Comparison of ENCODE assay signal across 11 cellular contexts in the genomic region with DNA sequence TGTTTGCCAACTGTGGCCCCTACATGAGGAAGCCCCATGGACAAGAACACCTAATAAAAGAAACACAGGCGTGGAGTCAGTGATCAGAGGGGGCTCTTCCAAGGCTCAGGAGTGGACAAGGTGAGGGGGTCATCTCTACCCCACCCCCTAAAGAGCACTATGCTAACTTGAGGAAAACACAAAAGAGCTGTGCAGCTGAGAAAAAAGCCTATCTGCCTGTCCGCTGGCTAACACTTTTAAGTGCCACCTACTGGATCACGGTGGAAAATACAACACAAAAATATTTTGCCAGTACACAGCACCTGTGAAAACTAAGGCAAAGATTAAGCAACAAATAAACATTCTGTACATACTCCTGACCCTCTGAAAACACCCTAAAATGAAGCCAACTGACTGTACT. TPM values are rescaled to one million over a fixed set of nuclear protein-coding genes. Genes with fewer than 3 reads are reported as not detected.
DNase-seq lines count a peak whose midpoint lies in the region; ATAC-seq and TF ChIP-seq lines count a peak whose summit lies in the region.
"Had no signal": no experiment of that assay in that cellular context is flagged by ENCODE, and none has a peak within 500 bp of the region (broad histone marks: within the 10 kb centered on the region; RNA-seq: fewer than 3 reads in every experiment).

No MANE protein-coding gene starts in this region.

- H3K4me1 Mint-ChIP-seq in activated CD4-positive, alpha-beta T cell treated with anti-CD3 and anti-CD28 coated beads, Interleukin-2, amount 10 ng/mL, durations not matched to agents 24 days and 14 days: no peaks in the 10 kb centered on the region
- no peaks in the 10 kb centered on the region for H3K4me1 Mint-ChIP-seq in activated CD8-positive, alpha-beta memory T cell treated with anti-CD3 and anti-CD28 coated beads, Interleukin-2, amount 10 ng/mL, durations not matched to agents 7 days and 5 days
- H3K4me1 Mint-ChIP-seq: memory B cell had no signal

- WGBS in thyroid gland, 2 donors: 15% methylated on average over 3 of the region's 3 CpGs

- no peaks in the 10 kb centered on the region for H3K4me1 ChIP-seq in thyroid gland

- H3K4me3 Mint-ChIP-seq in activated CD4-positive, alpha-beta T cell treated with anti-CD3 and anti-CD28 coated beads, Interleukin-2, amount 10 ng/mL, durations not matched to agents 24 days and 14 days: no peak overlapping the region
- no peak overlapping the region for H3K4me3 Mint-ChIP-seq in activated CD8-positive, alpha-beta memory T cell treated with anti-CD3 and anti-CD28 coated beads, Interleukin-2, amount 10 ng/mL, durations not matched to agents 7 days and 5 days
- H3K4me3 Mint-ChIP-seq: memory B cell had no signal

- peak in 4 of 6 experiments; percentile 27 to 44 (median 34) for TF ChIP-seq CTCF in thyroid gland (IDR thresholded peaks at IDR 0.05)

- no peak overlapping the region for H3K27ac ChIP-seq in thyroid gland

- intact Hi-C loops in activated CD4-positive, alpha-beta T cell treated with anti-CD3 and anti-CD28 coated beads, Interleukin-2, amount 10 ng/mL, durations not matched to agents 24 days and 14 days (cut with micrococcal nuclease): loop anchor here (1.0 to 10.0 kb wide), 2 partner anchors 207 to 1275 kb away; a partner anchor contains a TSS
- intact Hi-C loops in thyroid gland (cut with DNase I): loop anchor here (5.0 kb wide), 1 partner anchor 207 kb away; no protein-coding TSS in a partner anchor

- H3K36me3 ChIP-seq in thyroid gland: no peaks in the 10 kb centered on the region

- no peak overlapping the region for H3K4me3 ChIP-seq in thyroid gland (replicated peaks in 1 of 3)

- CTCF ChIA-PET in activated CD8-positive, alpha-beta memory T cell treated with anti-CD3 and anti-CD28 coated beads, Interleukin-2, amount 10 ng/mL, durations not matched to agents 7 days and 5 days (lab: Charles Lee): interaction anchor here (0.6 to 3.5 kb wide), 2 partner anchors 206 to 209 kb away, joined by 3 to 21 read pairs; no protein-coding TSS in a partner anchor

- ATAC-seq in GM21825 (IDR thresholded peaks at IDR 0.05; ENCODE audit: unreplicated experiment): no peak
- no peak for ATAC-seq in activated CD8-positive, alpha-beta memory T cell treated with anti-CD3 and anti-CD28 coated beads, Interleukin-2, amount 10 ng/mL, durations not matched to agents 7 days and 5 days

- peak; percentile 56 for DNase-seq in activated CD4-positive, alpha-beta T cell treated with anti-CD3 and anti-CD28 coated beads, Interleukin-2, amount 10 ng/mL, durations not matched to agents 24 days and 14 days
- no peak for DNase-seq in activated CD4-positive, alpha-beta T cell treated with anti-CD3 and anti-CD28 coated beads, Interleukin-2, amount 50 U/mL, for 48 hours
- DNase-seq in NAMALWA (ENCODE audit: low spot score): peak; percentile 63
- DNase-seq in erythroblast (lab: John Stamatoyannopoulos, UW): peak; percentile 9 to 14
- no peak for DNase-seq in thyroid gland
- no peak for DNase-seq in NCI-H1417 treated with DMSO at 0.1 percent for 48 hours (lab: John Stamatoyannopoulos, UW)
- no peak for DNase-seq in activated CD8-positive, alpha-beta memory T cell treated with anti-CD3 and anti-CD28 coated beads, Interleukin-2, amount 10 ng/mL, durations not matched to agents 7 days and 5 days
- DNase-seq: activated T-cell treated with anti-CD3 and anti-CD28 coated beads, Interleukin-2, amount 50 U/mL, for 1 hour; DMS79 had no signal

- no peak overlapping the region for H3K27ac Mint-ChIP-seq in activated CD4-positive, alpha-beta T cell treated with anti-CD3 and anti-CD28 coated beads, Interleukin-2, amount 10 ng/mL, durations not matched to agents 24 days and 14 days
- no peak overlapping the region for H3K27ac Mint-ChIP-seq in activated CD8-positive, alpha-beta memory T cell treated with anti-CD3 and anti-CD28 coated beads, Interleukin-2, amount 10 ng/mL, durations not matched to agents 7 days and 5 days
- H3K27ac Mint-ChIP-seq: memory B cell had no signal

- H3K27me3 ChIP-seq in thyroid gland: no peaks in the 10 kb centered on the region

- no peaks in the 10 kb centered on the region for H3K9me3 ChIP-seq in thyroid gland

- no peaks in the 10 kb centered on the region for H3K36me3 Mint-ChIP-seq in activated CD4-positive, alpha-beta T cell treated with anti-CD3 and anti-CD28 coated beads, Interleukin-2, amount 10 ng/mL, durations not matched to agents 24 days and 14 days (ENCODE audit: low read depth)
- H3K36me3 Mint-ChIP-seq in activated CD8-positive, alpha-beta memory T cell treated with anti-CD3 and anti-CD28 coated beads, Interleukin-2, amount 10 ng/mL, durations not matched to agents 7 days and 5 days: no peaks in the 10 kb centered on the region
- H3K36me3 Mint-ChIP-seq: memory B cell had no signal

- no peaks in the 10 kb centered on the region for H3K9me3 Mint-ChIP-seq in activated CD4-positive, alpha-beta T cell treated with anti-CD3 and anti-CD28 coated beads, Interleukin-2, amount 10 ng/mL, durations not matched to agents 24 days and 14 days
- H3K9me3 Mint-ChIP-seq in activated CD8-positive, alpha-beta memory T cell treated with anti-CD3 and anti-CD28 coated beads, Interleukin-2, amount 10 ng/mL, durations not matched to agents 7 days and 5 days (ENCODE audit: low read depth): no peaks in the 10 kb centered on the region
- H3K9me3 Mint-ChIP-seq: memory B cell had no signal

- H3K27me3 Mint-ChIP-seq in activated CD4-positive, alpha-beta T cell treated with anti-CD3 and anti-CD28 coated beads, Interleukin-2, amount 10 ng/mL, durations not matched to agents 24 days and 14 days: no peaks in the 10 kb centered on the region
- H3K27me3 Mint-ChIP-seq in activated CD8-positive, alpha-beta memory T cell treated with anti-CD3 and anti-CD28 coated beads, Interleukin-2, amount 10 ng/mL, durations not matched to agents 7 days and 5 days: peaks cover 2% of the 10 kb centered on the region
- H3K27me3 Mint-ChIP-seq: memory B cell had no signal

- TF ChIP-seq POLR2A in erythroblast (IDR thresholded peaks at IDR 0.05; ENCODE audit: low read length) (no peak), thyroid gland (IDR thresholded peaks at IDR 0.05) (no peak)

RNA-seq across cellular contexts. Expression of a gene that starts 53.1 kb away (rescaled TPM):
- not detected in 2 replicates for total RNA-seq in activated CD4-positive, alpha-beta T cell treated with anti-CD3 and anti-CD28 coated beads, Interleukin-2, amount 10 ng/mL, durations not matched to agents 24 days and 14 days
- 10 to 100 TPM; 14.3 to 19.3 (median 15.9) TPM for total RNA-seq in thyroid gland
- not detected for total RNA-seq in activated CD8-positive, alpha-beta memory T cell treated with anti-CD3 and anti-CD28 coated beads, Interleukin-2, amount 10 ng/mL, durations not matched to agents 7 days and 5 days

Comparison
In these comparisons a context has a peak if more than half of its experiments do, and no peak if none do; other contexts are left out.
1. DNase-seq: peak in activated CD4-positive, alpha-beta T cell treated with anti-CD3 and anti-CD28 coated beads, Interleukin-2, amount 10 ng/mL, durations not matched to agents 24 days and 14 days (single experiment), NAMALWA (single experiment) and erythroblast (2 of 2); none in activated CD4-positive, alpha-beta T cell treated with anti-CD3 and anti-CD28 coated beads, Interleukin-2, amount 50 U/mL, for 48 hours (0 of 2), thyroid gland (0 of 2), NCI-H1417 treated with DMSO at 0.1 percent for 48 hours (single experiment) and activated CD8-positive, alpha-beta memory T cell treated with anti-CD3 and anti-CD28 coated beads, Interleukin-2, amount 10 ng/mL, durations not matched to agents 7 days and 5 days (single experiment).
2. RNA of a gene that starts 53.1 kb away (total RNA-seq): 14.3 to 19.3 TPM in thyroid gland; not detected in activated CD4-positive, alpha-beta T cell treated with anti-CD3 and anti-CD28 coated beads, Interleukin-2, amount 10 ng/mL, durations not matched to agents 24 days and 14 days and not detected in activated CD8-positive, alpha-beta memory T cell treated with anti-CD3 and anti-CD28 coated beads, Interleukin-2, amount 10 ng/mL, durations not matched to agents 7 days and 5 days; every median in the first group is over 10 times any median in the second.